ENCODE assay signal across 9 cellular contexts in the genomic region with DNA sequence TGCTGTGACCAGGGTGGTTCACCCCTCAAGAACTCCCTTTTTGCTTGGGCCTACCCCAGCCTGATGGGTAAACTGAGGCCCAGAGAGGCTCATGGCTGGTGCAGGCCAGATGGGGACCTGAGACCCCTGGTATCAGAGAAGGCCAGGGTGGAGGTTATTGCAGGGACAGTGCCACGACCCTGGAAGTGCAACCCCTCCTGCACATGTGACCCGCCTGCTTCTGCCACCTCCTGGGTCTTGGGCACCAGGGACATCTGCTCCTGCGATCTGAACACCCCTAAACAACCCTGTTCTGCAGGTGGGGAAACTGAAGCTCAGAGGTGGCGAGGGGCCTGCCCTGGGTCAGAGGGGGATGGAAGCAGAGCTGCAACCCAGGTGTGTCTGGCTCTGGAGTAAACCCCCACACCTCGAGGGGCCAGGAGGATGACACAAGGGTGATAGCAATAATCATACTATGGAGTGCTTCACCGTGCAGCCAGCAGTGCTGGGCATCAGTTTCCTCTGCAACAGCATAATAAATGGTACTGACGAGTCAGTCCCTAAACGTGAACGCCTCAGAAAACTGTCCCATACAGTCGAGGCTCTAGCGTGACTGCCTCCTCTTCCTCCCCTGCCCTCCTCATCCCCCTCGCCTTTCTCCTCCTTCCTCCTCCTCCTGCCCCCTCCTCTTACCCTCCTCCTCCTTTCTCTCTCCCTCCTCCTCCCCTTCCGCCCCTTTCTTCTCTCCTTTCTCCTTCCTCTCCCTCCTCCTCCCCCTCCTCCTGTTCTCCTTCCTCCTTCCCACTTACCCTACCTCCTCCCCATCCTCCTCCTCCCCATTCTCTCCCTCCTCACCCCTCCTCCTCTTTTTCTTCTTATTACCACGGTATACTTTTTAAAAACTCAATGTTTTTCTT.
"Had no signal": no experiment of that assay in that cellular context is flagged by ENCODE, and none has a peak within 500 bp of the region (broad histone marks: within the 10 kb centered on the region; RNA-seq: fewer than 3 reads in every experiment).

No MANE protein-coding gene starts in this region.

- FAIRE-seq: astrocyte, keratinocyte had no signal

- H3K4me3 ChIP-seq: colonic mucosa, gastrocnemius medialis, left ventricle myocardium inferior, ovary, testis, upper lobe of right lung had no signal

- H3K9me3 ChIP-seq: colonic mucosa, gastrocnemius medialis, left ventricle myocardium inferior, ovary, testis, upper lobe of right lung had no signal

- H3K36me3 ChIP-seq: colonic mucosa, ovary had no signal

- H3K27ac ChIP-seq: colonic mucosa, epithelial cell of prostate, gastrocnemius medialis, left ventricle myocardium inferior, ovary, testis, upper lobe of right lung had no signal

- H3K27me3 ChIP-seq: ovary, testis had no signal
